ENCODE assay signal across 18 cellular contexts in the genomic region with DNA sequence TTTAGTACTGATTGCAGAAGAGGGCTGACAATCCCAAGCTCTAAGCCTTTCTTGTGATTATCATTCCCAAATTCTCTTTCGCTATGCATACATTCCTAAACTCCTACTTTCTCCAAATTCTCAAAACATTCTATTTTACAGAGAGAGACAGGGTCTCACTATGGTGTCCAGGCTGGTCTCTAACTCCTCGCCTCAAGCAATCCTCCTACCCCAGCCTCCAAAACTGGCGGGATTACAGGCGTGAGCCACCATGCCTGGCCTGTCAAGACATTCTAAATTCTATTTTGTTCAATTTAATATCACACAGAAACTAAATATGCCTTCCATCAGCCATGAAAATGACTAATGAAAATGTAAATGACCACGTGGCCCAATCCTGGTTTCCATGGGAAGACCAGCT. TPM values are rescaled to one million over a fixed set of nuclear protein-coding genes. Genes with fewer than 3 reads are reported as not detected.
A peak's percentile ranks its signal among the peaks of the same experiment; 100 is the strongest.
DNase-seq lines count a peak whose midpoint lies in the region; ATAC-seq and TF ChIP-seq lines count a peak whose summit lies in the region.
"Had no signal": no experiment of that assay in that cellular context is flagged by ENCODE, and none has a peak within 500 bp of the region (broad histone marks: within the 10 kb centered on the region; RNA-seq: fewer than 3 reads in every experiment).

No MANE protein-coding gene starts in this region.

- TF ChIP-seq CTCF in HFFc6 (IDR thresholded peaks at IDR 0.05) = no peak
- no peak for TF ChIP-seq CTCF in endothelial cell (IDR thresholded peaks at IDR 0.05; ENCODE audit: unreplicated experiment)
- TF ChIP-seq CTCF in progenitor cell of endocrine pancreas (IDR thresholded peaks at IDR 0.05; ENCODE audit: unreplicated experiment) = no peak

- H3K36me3 Mint-ChIP-seq in activated CD4-positive, alpha-beta T cell treated with anti-CD3 and anti-CD28 coated beads, Interleukin-2, amount 10 ng/mL, durations not matched to agents 7 days and 5 days (ENCODE audit: low read depth) = peaks cover 1% of the 10 kb centered on the region
- H3K36me3 Mint-ChIP-seq in HFFc6 (ENCODE audit: low read depth) = peaks cover 4% of the 10 kb centered on the region; the same call in 1 of the 2 replicates
- H3K36me3 Mint-ChIP-seq in endothelial cell (ENCODE audit: low read depth, unreplicated experiment) = no peaks in the 10 kb centered on the region
- peaks cover 2% of the 10 kb centered on the region for H3K36me3 Mint-ChIP-seq in progenitor cell of endocrine pancreas (ENCODE audit: insufficient read depth)

- no peaks in the 10 kb centered on the region for H3K9me3 Mint-ChIP-seq in activated CD4-positive, alpha-beta T cell treated with anti-CD3 and anti-CD28 coated beads, Interleukin-2, amount 10 ng/mL, durations not matched to agents 7 days and 5 days
- H3K9me3 Mint-ChIP-seq in HFFc6 = no peaks in the 10 kb centered on the region
- H3K9me3 Mint-ChIP-seq in endothelial cell (ENCODE audit: unreplicated experiment) = no peaks in the 10 kb centered on the region
- no peaks in the 10 kb centered on the region for H3K9me3 Mint-ChIP-seq in progenitor cell of endocrine pancreas (ENCODE audit: low read depth)

- DNase-seq in activated CD4-positive, alpha-beta T cell treated with anti-CD3 and anti-CD28 coated beads, Interleukin-2, amount 10 ng/mL, durations not matched to agents 7 days and 5 days = no peak
- DNase-seq in activated CD4-positive, alpha-beta T cell treated with anti-CD3 and anti-CD28 coated beads, Interleukin-2, amount 50 U/mL, for 48 hours = no peak
- DNase-seq in HFFc6 = no peak
- no peak for DNase-seq in endothelial cell (ENCODE audit: low spot score)
- no peak for DNase-seq in progenitor cell of endocrine pancreas (ENCODE audit: low spot score, unreplicated experiment)
- no peak for DNase-seq in EL
- DNase-seq in HuH-7 (ENCODE audit: low spot score) = no peak
- DNase-seq: 8988T; activated CD8-positive, alpha-beta memory T cell treated with anti-CD3 and anti-CD28 coated beads, Interleukin-2, amount 50 U/mL, for 48 hours; activated naive CD4-positive, alpha-beta T cell treated with anti-CD3 and anti-CD28 coated beads, Interleukin-2, amount 50 U/mL, for 16 hours; C1 segment of cervical spinal cord; DMS79; NCI-H1105 treated with DMSO at 0.1 percent for 48 hours; NCI-H524; pancreas; stimulated activated CD4-positive, alpha-beta T cell treated with anti-CD3 and anti-CD28 coated beads, Interleukin-1b, Interleukin-23, amount 100 ng/mL, for 48 hours; stimulated activated naive CD8-positive, alpha-beta T cell treated with anti-CD3 and anti-CD28 coated beads, Interleukin-15, Interleukin-2, amounts not matched to agents 100 U/mL and 50 U/mL, for 24 hours had no signal

- H3K4me1 Mint-ChIP-seq in activated CD4-positive, alpha-beta T cell treated with anti-CD3 and anti-CD28 coated beads, Interleukin-2, amount 10 ng/mL, durations not matched to agents 7 days and 5 days = peaks cover 85% of the 10 kb centered on the region
- H3K4me1 Mint-ChIP-seq in HFFc6 (ENCODE audit: low read depth) (peaks cover 72% of the 10 kb centered on the region), endothelial cell (ENCODE audit: unreplicated experiment) (peaks cover 57% of the 10 kb centered on the region), progenitor cell of endocrine pancreas (ENCODE audit: low read depth) (peaks cover 28% of the 10 kb centered on the region)

- ATAC-seq in HG03175 (IDR thresholded peaks at IDR 0.05; ENCODE audit: unreplicated experiment) = no peak
- ATAC-seq: stimulated activated naive CD8-positive, alpha-beta T cell treated with anti-CD3 and anti-CD28 coated beads, Interleukin-15, Interleukin-2, amounts not matched to agents 100 U/mL and 50 U/mL, for 24 hours had no signal

- peak overlapping the region; percentile 50 for H3K27ac Mint-ChIP-seq in activated CD4-positive, alpha-beta T cell treated with anti-CD3 and anti-CD28 coated beads, Interleukin-2, amount 10 ng/mL, durations not matched to agents 7 days and 5 days
- peak overlapping the region; percentile 66 for H3K27ac Mint-ChIP-seq in HFFc6
- H3K27ac Mint-ChIP-seq in endothelial cell (ENCODE audit: unreplicated experiment) = peak overlapping the region; percentile 64
- H3K27ac Mint-ChIP-seq in progenitor cell of endocrine pancreas = peak overlapping the region; percentile 14

- no peak overlapping the region for H3K4me3 Mint-ChIP-seq in activated CD4-positive, alpha-beta T cell treated with anti-CD3 and anti-CD28 coated beads, Interleukin-2, amount 10 ng/mL, durations not matched to agents 7 days and 5 days
- H3K4me3 Mint-ChIP-seq in HFFc6 (no peak overlapping the region), endothelial cell (ENCODE audit: unreplicated experiment) (no peak overlapping the region), progenitor cell of endocrine pancreas (ENCODE audit: low read depth) (no peak overlapping the region)

- H3K27me3 Mint-ChIP-seq in activated CD4-positive, alpha-beta T cell treated with anti-CD3 and anti-CD28 coated beads, Interleukin-2, amount 10 ng/mL, durations not matched to agents 7 days and 5 days = no peaks in the 10 kb centered on the region
- H3K27me3 Mint-ChIP-seq in HFFc6 (ENCODE audit: insufficient read depth) (no peaks in the 10 kb centered on the region), endothelial cell (ENCODE audit: unreplicated experiment) (peaks cover 16% of the 10 kb centered on the region), progenitor cell of endocrine pancreas (no peaks in the 10 kb centered on the region)

- CTCF ChIA-PET in activated CD4-positive, alpha-beta T cell treated with anti-CD3 and anti-CD28 coated beads, Interleukin-2, amount 10 ng/mL, durations not matched to agents 7 days and 5 days (lab: Charles Lee) = interaction anchor here (1.1 to 1.8 kb wide), 2 partner anchors 9 to 41 kb away, joined by 3 to 8 read pairs; no protein-coding TSS in a partner anchor

- POLR2A ChIA-PET in activated CD4-positive, alpha-beta T cell treated with anti-CD3 and anti-CD28 coated beads, Interleukin-2, amount 10 ng/mL, durations not matched to agents 7 days and 5 days (lab: Charles Lee) = interaction anchor here (1.2 kb wide), 1 partner anchor 34 kb away, joined by 3 read pairs; no protein-coding TSS in a partner anchor

RNA-seq across cellular contexts. Expression of gene ANKRD11, which starts 39.8 kb away (rescaled TPM):
- total RNA-seq in activated CD4-positive, alpha-beta T cell treated with anti-CD3 and anti-CD28 coated beads, Interleukin-2, amount 10 ng/mL, durations not matched to agents 7 days and 5 days = 100 to 1,000 TPM; 158 to 178 TPM
- total RNA-seq in HFFc6 (2021; fragmentation: NEBNext Ultra II Directional; extraction: Animal tissue kit (Norgen Biotek cat#: 25700)) = 100 to 1,000 TPM; 110 to 120 (median 116) TPM
- total RNA-seq in endothelial cell (ENCODE audit: unreplicated experiment) (165 TPM), progenitor cell of endocrine pancreas (178 and 183 TPM in 2 replicates)

RNA-seq across cellular contexts. Expression of gene SPG7, which starts 57.7 kb away (rescaled TPM):
- total RNA-seq in activated CD4-positive, alpha-beta T cell treated with anti-CD3 and anti-CD28 coated beads, Interleukin-2, amount 10 ng/mL, durations not matched to agents 7 days and 5 days = 100 to 1,000 TPM in 1 of 2 experiments, 10 to 100 TPM in 1; 88.3 to 101 TPM
- 10 to 100 TPM; 81.5 to 97.0 (median 89.6) TPM for total RNA-seq in HFFc6 (2021; fragmentation: NEBNext Ultra II Directional; extraction: Animal tissue kit (Norgen Biotek cat#: 25700))
- total RNA-seq in endothelial cell (ENCODE audit: unreplicated experiment) (207 TPM), progenitor cell of endocrine pancreas (183 and 184 TPM in 2 replicates)

Comparison
In these comparisons a context has a peak if more than half of its experiments do, and no peak if none do; other contexts are left out.
1. H3K27ac Mint-ChIP-seq: peak in every context shown above with its lines; median percentile 66 in HFFc6; 64 in endothelial cell; 50 in activated CD4-positive, alpha-beta T cell treated with anti-CD3 and anti-CD28 coated beads, Interleukin-2, amount 10 ng/mL, durations not matched to agents 7 days and 5 days; 14 in progenitor cell of endocrine pancreas.